In genomic region chr19:10339380-10339960, GRCh38 we compare ENCODE assay signal across 8 cellular contexts. TPM values are rescaled to one million over a fixed set of nuclear protein-coding genes. Genes with fewer than 3 reads are reported as not detected.
DNase-seq lines count a peak whose midpoint lies in the region; ATAC-seq and TF ChIP-seq lines count a peak whose summit lies in the region.

TSS of gene ICAM3 (minus strand) at chr19:10339624. CDS start at chr19:10339614, 10 bp downstream.

- no peaks in the 10 kb centered on the region for H3K9me3 ChIP-seq in left lung
- no peaks in the 10 kb centered on the region for H3K9me3 ChIP-seq in psoas muscle

- TF ChIP-seq CTCF in left lung (IDR thresholded peaks at IDR 0.05) (no peak), psoas muscle (IDR thresholded peaks at IDR 0.05) (no peak)

- H3K27ac ChIP-seq in left lung (peak within 1 kb of the TSS in 1 of 2 donors; percentile 81), psoas muscle (no peak within 1 kb of the TSS)

- peak; percentile 44 to 68 for DNase-seq in Kasumi-1 (lab: John Stamatoyannopoulos, UW)
- DNase-seq in activated CD8-positive, alpha-beta memory T cell treated with anti-CD3 and anti-CD28 coated beads, Interleukin-2, amount 50 U/mL, for 24 hours (ENCODE audit: extremely low read depth) = peak; percentile 40
- peak; percentile 70 to 94 for DNase-seq in left lung
- DNase-seq in stimulated activated naive CD4-positive, alpha-beta T cell treated with Interleukin-2 at 50 U/mL for 16 hours (lab: John Stamatoyannopoulos, UW) = peak; percentile 57
- no peak for DNase-seq in psoas muscle

- H3K27me3 ChIP-seq in left lung = no peaks in the 10 kb centered on the region
- no peaks in the 10 kb centered on the region for H3K27me3 ChIP-seq in psoas muscle (ENCODE audit: insufficient read depth in 3 of 3, low read length in 2 of 3)

- H3K4me3 ChIP-seq in left lung (peak within 1 kb of the TSS in 1 of 2 donors; percentile 41), psoas muscle (no peak within 1 kb of the TSS)

- 61 to 71% (median 64%) methylated on average over 13 to 14 of the region's 14 CpGs for WGBS in psoas muscle, 3 donors

- H3K36me3 ChIP-seq in left lung (peaks cover 0 to 9% of the 10 kb centered on the region in 2 donors), psoas muscle (ENCODE audit: insufficient read depth in 1 of 2, low read depth in 1 of 2) (no peaks in the 10 kb centered on the region)

- ATAC-seq in GM19043 (IDR thresholded peaks at IDR 0.05; ENCODE audit: low read depth, unreplicated experiment) = peak; percentile 61
- ATAC-seq in left lung = no peak
- no peak for ATAC-seq in psoas muscle
- ATAC-seq in GM19328 (IDR thresholded peaks at IDR 0.05; ENCODE audit: unreplicated experiment) = no peak
- ATAC-seq in GM18870 (IDR thresholded peaks at IDR 0.05; ENCODE audit: unreplicated experiment) = no peak

- H3K4me1 ChIP-seq in left lung (peaks cover 0 to 48% of the 10 kb centered on the region in 2 donors), psoas muscle (no peaks in the 10 kb centered on the region)

- intact Hi-C loops in left lung (cut with DNase I) (no loop called here), psoas muscle (cut with DNase I) (loop anchor here in 1 of 2 donors (10.0 kb wide), 1 partner anchor 505 kb away; the partner anchor contains the start of gene PIN1)

RNA-seq across cellular contexts. Expression of gene ICAM3, which starts in this region (rescaled TPM):
- 10 to 100 TPM; 17.3 to 44.8 TPM for total RNA-seq in left lung
- total RNA-seq in psoas muscle = 10 to 100 TPM in 1 of 4 donors, 1 to 10 TPM in 3; 6.4 to 10.1 (median 8.1) TPM
- polyA plus RNA-seq in psoas muscle = 10 to 100 TPM in 1 of 3 donors, 1 to 10 TPM in 2; 7.8 to 10.1 (median 9.2) TPM

Comparison
In these comparisons a context has a peak if more than half of its experiments do, and no peak if none do; other contexts are left out.
1. DNase-seq: peak in Kasumi-1 (2 of 2), activated CD8-positive, alpha-beta memory T cell treated with anti-CD3 and anti-CD28 coated beads, Interleukin-2, amount 50 U/mL, for 24 hours (single experiment), left lung (2 of 2) and stimulated activated naive CD4-positive, alpha-beta T cell treated with Interleukin-2 at 50 U/mL for 16 hours (single experiment); none in psoas muscle (0 of 2).